6 cellular contexts compared by ENCODE assay signal in genomic region chrX:19024366-19024765, GRCh38.
"Had no signal": no experiment of that assay in that cellular context is flagged by ENCODE, and none has a peak within 500 bp of the region (broad histone marks: within the 10 kb centered on the region; RNA-seq: fewer than 3 reads in every experiment).

No MANE protein-coding gene starts in this region.

- H3K27ac Mint-ChIP-seq: GM23338, H9 had no signal

- DNase-seq: H9, HCEC 1CT, IMR-90, KG1 had no signal

- H3K4me3 Mint-ChIP-seq: GM23338, H9 had no signal

- H3K4me1 Mint-ChIP-seq: GM23338, H9 had no signal

- H3K4me3 ChIP-seq: GM23338, K562 had no signal

- H3K9me3 Mint-ChIP-seq: GM23338 had no signal
